Comparison of ENCODE assay signal across 8 cellular contexts in the genomic region with DNA sequence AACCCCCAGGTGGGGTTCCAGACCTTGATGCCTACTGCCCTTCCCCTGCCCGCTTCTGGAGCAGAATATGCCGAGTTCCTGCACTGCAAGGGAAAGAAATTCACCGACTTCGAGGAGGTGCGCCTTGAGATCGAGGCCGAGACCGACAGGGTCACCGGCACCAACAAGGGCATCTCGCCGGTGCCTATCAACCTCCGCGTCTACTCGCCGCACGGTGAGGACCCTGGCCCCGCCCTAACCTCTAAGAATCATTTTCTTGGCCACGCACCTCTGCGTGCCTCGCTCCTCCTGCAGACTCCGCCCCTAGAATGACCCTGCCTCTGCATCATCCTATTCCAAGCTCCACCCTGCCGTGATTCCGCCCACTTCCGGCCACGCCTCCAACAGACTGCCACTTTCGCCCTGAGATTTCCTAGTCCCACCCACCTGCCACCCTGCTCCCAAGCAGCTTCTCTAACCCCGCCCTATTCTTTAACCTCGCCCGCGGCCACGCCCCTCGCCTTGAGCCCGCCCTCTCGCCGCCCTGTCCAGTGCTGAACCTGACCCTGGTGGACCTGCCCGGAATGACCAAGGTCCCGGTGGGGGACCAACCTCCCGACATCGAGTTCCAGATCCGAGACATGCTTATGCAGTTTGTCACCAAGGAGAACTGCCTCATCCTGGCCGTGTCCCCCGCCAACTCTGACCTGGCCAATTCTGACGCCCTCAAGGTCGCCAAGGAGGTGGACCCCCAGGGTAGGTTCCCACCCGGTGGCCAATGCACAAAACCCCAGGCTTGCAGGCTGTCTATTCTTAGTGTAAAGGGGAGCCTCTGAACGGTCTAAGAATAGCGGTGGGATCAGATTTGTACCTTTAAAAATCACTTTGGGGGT. TPM values are rescaled to one million over a fixed set of nuclear protein-coding genes. Genes with fewer than 3 reads are reported as not detected.
DNase-seq lines count a peak whose midpoint lies in the region; ATAC-seq and TF ChIP-seq lines count a peak whose summit lies in the region.

No MANE protein-coding gene starts in this region.

- peak overlapping the region; percentile 51 for H3K27ac Mint-ChIP-seq in activated CD4-positive, alpha-beta memory T cell treated with anti-CD3 and anti-CD28 coated beads, Interleukin-2, amount 10 ng/mL, durations not matched to agents 7 days and 5 days

- CTCF ChIA-PET in activated CD4-positive, alpha-beta memory T cell treated with anti-CD3 and anti-CD28 coated beads, Interleukin-2, amount 10 ng/mL, durations not matched to agents 7 days and 5 days (lab: Charles Lee): interaction anchor here (1.2 to 1.7 kb wide), 3 partner anchors 11 to 36 kb away, joined by 4 to 7 read pairs (median 5); no protein-coding TSS in a partner anchor

- TF ChIP-seq CTCF in lower leg skin (IDR thresholded peaks at IDR 0.05): no peak

- no peaks in the 10 kb centered on the region for H3K9me3 Mint-ChIP-seq in activated CD4-positive, alpha-beta memory T cell treated with anti-CD3 and anti-CD28 coated beads, Interleukin-2, amount 10 ng/mL, durations not matched to agents 7 days and 5 days

- ATAC-seq in HG02623 (IDR thresholded peaks at IDR 0.05; ENCODE audit: unreplicated experiment): peak; percentile 74

- H3K27me3 Mint-ChIP-seq in activated CD4-positive, alpha-beta memory T cell treated with anti-CD3 and anti-CD28 coated beads, Interleukin-2, amount 10 ng/mL, durations not matched to agents 7 days and 5 days: peaks cover 11% of the 10 kb centered on the region

- POLR2A ChIA-PET in activated CD4-positive, alpha-beta memory T cell treated with anti-CD3 and anti-CD28 coated beads, Interleukin-2, amount 10 ng/mL, durations not matched to agents 7 days and 5 days (lab: Charles Lee): interaction anchor here (0.9 to 1.1 kb wide), 4 partner anchors 12 to 57 kb away, joined by 4 to 6 read pairs (median 4); partner anchors contain the start of genes CIZ1, GOLGA2 and SWI5

- no peaks in the 10 kb centered on the region for H3K36me3 Mint-ChIP-seq in activated CD4-positive, alpha-beta memory T cell treated with anti-CD3 and anti-CD28 coated beads, Interleukin-2, amount 10 ng/mL, durations not matched to agents 7 days and 5 days (ENCODE audit: low read depth)

- peaks cover 12% of the 10 kb centered on the region for H3K4me1 Mint-ChIP-seq in activated CD4-positive, alpha-beta memory T cell treated with anti-CD3 and anti-CD28 coated beads, Interleukin-2, amount 10 ng/mL, durations not matched to agents 7 days and 5 days

- peak; percentile 39 for DNase-seq in NCI-H2081 treated with DMSO at 0.1 percent for 48 hours (lab: John Stamatoyannopoulos, UW)
- peak; percentile 97 for DNase-seq in activated CD4-positive, alpha-beta memory T cell treated with anti-CD3 and anti-CD28 coated beads, Interleukin-2, amount 10 ng/mL, durations not matched to agents 7 days and 5 days
- DNase-seq in ecto neural progenitor cell (ENCODE audit: low spot score): peak; percentile 97
- peak; percentile 96 to 98 for DNase-seq in lower leg skin (ENCODE audit: low spot score in 2 of 2)
- peak; percentile 93 to 95 for DNase-seq in stimulated activated CD4-positive, alpha-beta T cell treated with anti-CD3 and anti-CD28 coated beads, Interleukin-4, amount 100 ng/mL, for 48 hours (ENCODE audit: low read depth in 2 of 2)
- no peak for DNase-seq in NCI-H1092 treated with DMSO at 0.1 percent for 48 hours (lab: John Stamatoyannopoulos, UW)

- TF ChIP-seq POLR2A in GM10847 (IDR thresholded peaks at IDR 0.05; ENCODE audit: extremely low read depth, insufficient read length) (peak; percentile 15), lower leg skin (IDR thresholded peaks at IDR 0.05) (no peak)

- H3K4me3 Mint-ChIP-seq in activated CD4-positive, alpha-beta memory T cell treated with anti-CD3 and anti-CD28 coated beads, Interleukin-2, amount 10 ng/mL, durations not matched to agents 7 days and 5 days: peak overlapping the region; percentile 74

- 19 to 33% methylated on average over 45 to 47 of the region's 47 CpGs for WGBS in lower leg skin, 2 donors

- intact Hi-C loops in lower leg skin (cut with DNase I; ENCODE audit: low total_unique reads): loop anchor here (5.0 kb wide), 1 partner anchor 1621 kb away; no protein-coding TSS in a partner anchor

- no peak overlapping the region for H3K4me3 ChIP-seq in lower leg skin (ENCODE audit: low read depth, poor library complexity, severe bottlenecking)

RNA-seq across cellular contexts. Expression of gene DNM1, which starts 15.6 kb away (rescaled TPM):
- total RNA-seq in activated CD4-positive, alpha-beta memory T cell treated with anti-CD3 and anti-CD28 coated beads, Interleukin-2, amount 10 ng/mL, durations not matched to agents 7 days and 5 days: under 1 TPM; 0.30 to 0.40 TPM
- 10 to 100 TPM in 1 of 4 donors, 1 to 10 TPM in 3; 6.9 to 11.4 (median 9.0) TPM for total RNA-seq in lower leg skin

RNA-seq across cellular contexts. Expression of gene CIZ1, which starts 27.4 kb away (rescaled TPM):
- total RNA-seq in activated CD4-positive, alpha-beta memory T cell treated with anti-CD3 and anti-CD28 coated beads, Interleukin-2, amount 10 ng/mL, durations not matched to agents 7 days and 5 days: 100 to 1,000 TPM; 112 to 116 TPM
- total RNA-seq in lower leg skin: 100 to 1,000 TPM in 1 of 4 donors, 10 to 100 TPM in 3; 71.6 to 135 (median 83.9) TPM

RNA-seq across cellular contexts. Expression of gene GOLGA2, which starts 57.1 kb away (rescaled TPM):
- total RNA-seq in activated CD4-positive, alpha-beta memory T cell treated with anti-CD3 and anti-CD28 coated beads, Interleukin-2, amount 10 ng/mL, durations not matched to agents 7 days and 5 days: 10 to 100 TPM; 48.0 to 52.8 TPM
- total RNA-seq in lower leg skin: 100 to 1,000 TPM in 3 of 4 donors, 10 to 100 TPM in 1; 81.8 to 123 (median 116) TPM

RNA-seq across cellular contexts. Expression of gene SWI5, which starts 57.3 kb away (rescaled TPM):
- total RNA-seq in activated CD4-positive, alpha-beta memory T cell treated with anti-CD3 and anti-CD28 coated beads, Interleukin-2, amount 10 ng/mL, durations not matched to agents 7 days and 5 days: 10 to 100 TPM; 11.0 to 11.4 TPM
- total RNA-seq in lower leg skin: 10 to 100 TPM; 12.3 to 31.1 (median 24.8) TPM

RNA-seq across cellular contexts. Expression of gene BBLN, which starts 58.7 kb away (rescaled TPM):
- 10 to 100 TPM; 91.3 to 94.1 TPM for total RNA-seq in activated CD4-positive, alpha-beta memory T cell treated with anti-CD3 and anti-CD28 coated beads, Interleukin-2, amount 10 ng/mL, durations not matched to agents 7 days and 5 days
- 100 to 1,000 TPM; 288 to 606 (median 392) TPM for total RNA-seq in lower leg skin

Comparison
In these comparisons a context has a peak if more than half of its experiments do, and no peak if none do; other contexts are left out.
1. RNA of gene DNM1, which starts 15.6 kb away (total RNA-seq): 6.9 to 11.4 TPM in lower leg skin; 0.30 to 0.40 TPM in activated CD4-positive, alpha-beta memory T cell treated with anti-CD3 and anti-CD28 coated beads, Interleukin-2, amount 10 ng/mL, durations not matched to agents 7 days and 5 days; every median in the first group is over 4 times any median in the second.